In the genomic region with DNA sequence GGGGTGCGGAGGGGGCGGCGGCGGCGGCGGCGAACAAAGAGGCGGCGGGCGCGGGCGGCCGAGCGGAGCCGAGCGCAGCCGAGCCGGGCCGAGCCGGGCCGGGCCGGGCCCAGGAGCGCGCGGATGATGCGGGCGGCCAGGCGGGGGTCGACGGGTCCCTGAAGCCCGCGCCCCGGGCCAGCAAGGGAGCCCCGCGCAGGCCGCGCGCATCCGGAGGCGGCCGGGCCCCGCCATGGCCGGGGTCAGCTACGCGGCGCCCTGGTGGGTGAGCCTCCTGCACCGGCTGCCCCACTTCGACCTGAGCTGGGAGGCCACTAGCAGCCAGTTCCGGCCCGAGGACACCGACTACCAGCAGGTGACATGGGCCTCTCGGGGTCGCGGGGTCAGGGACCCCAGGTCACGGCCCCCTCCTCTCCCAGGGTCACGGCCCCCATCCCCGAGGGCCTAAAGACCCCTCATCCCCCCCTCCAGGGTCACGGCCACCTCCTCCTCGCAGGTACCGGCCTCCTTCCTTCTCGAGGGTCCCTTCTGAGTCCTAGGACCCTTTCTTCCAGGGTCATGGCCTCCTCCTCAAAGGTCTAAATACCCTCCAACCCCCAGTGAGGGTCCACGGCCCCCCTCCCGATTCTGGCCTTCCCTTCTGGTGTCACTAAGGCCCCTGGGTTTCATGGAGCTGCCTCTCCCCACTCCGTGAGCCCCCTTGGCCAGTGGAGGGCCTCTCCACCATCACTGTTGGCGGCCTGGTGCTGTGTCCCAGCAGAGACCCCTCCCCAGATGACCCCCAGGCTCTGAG, we compare ENCODE assay signal across 8 cellular contexts. TPM values are rescaled to one million over a fixed set of nuclear protein-coding genes. Genes with fewer than 3 reads are reported as not detected.
DNase-seq lines count a peak whose midpoint lies in the region; ATAC-seq and TF ChIP-seq lines count a peak whose summit lies in the region.

A gene with protein sequence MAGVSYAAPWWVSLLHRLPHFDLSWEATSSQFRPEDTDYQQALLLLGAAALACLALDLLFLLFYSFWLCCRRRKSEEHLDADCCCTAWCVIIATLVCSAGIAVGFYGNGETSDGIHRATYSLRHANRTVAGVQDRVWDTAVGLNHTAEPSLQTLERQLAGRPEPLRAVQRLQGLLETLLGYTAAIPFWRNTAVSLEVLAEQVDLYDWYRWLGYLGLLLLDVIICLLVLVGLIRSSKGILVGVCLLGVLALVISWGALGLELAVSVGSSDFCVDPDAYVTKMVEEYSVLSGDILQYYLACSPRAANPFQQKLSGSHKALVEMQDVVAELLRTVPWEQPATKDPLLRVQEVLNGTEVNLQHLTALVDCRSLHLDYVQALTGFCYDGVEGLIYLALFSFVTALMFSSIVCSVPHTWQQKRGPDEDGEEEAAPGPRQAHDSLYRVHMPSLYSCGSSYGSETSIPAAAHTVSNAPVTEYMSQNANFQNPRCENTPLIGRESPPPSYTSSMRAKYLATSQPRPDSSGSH (plus strand): TSS at position 63 of the 793 bp plus-strand sequence. CDS start 170 bp downstream, at position 233.

- H3K79me2 ChIP-seq in SK-N-SH (ENCODE audit: insufficient read depth), result peaks cover 52% of the 10 kb centered on the region

- peak within 1 kb of the TSS; percentile 85 for H3K9ac ChIP-seq in SK-N-SH

- peaks cover 0 to 14% of the 10 kb centered on the region in 2 experiments for H3K36me3 ChIP-seq in SK-N-SH (replicated peaks in 1 of 2; ENCODE audit: control insufficient read depth in 1 of 2, insufficient read depth in 2 of 2, low read length in 1 of 2)
- H3K36me3 ChIP-seq in esophagus muscularis mucosa, result no peaks in the 10 kb centered on the region
- H3K36me3 ChIP-seq in neuron (ENCODE audit: insufficient read depth, low read length), result no peaks in the 10 kb centered on the region

- no peaks in the 10 kb centered on the region for H3K9me2 ChIP-seq in SK-N-SH

- no peak for TF ChIP-seq POLR2A in esophagus muscularis mucosa (IDR thresholded peaks at IDR 0.05; ENCODE audit: low read depth)

- H3F3A ChIP-seq in SK-N-SH (replicated peaks; ENCODE audit: insufficient read depth), result peaks cover 21% of the 10 kb centered on the region

- H3K4me3 ChIP-seq in SK-N-SH (ENCODE audit: low read depth in 2 of 2, low read length in 1 of 2), result peak within 1 kb of the TSS; percentile 77 to 94
- peak within 1 kb of the TSS; percentile 82 to 96 (median 88) for H3K4me3 ChIP-seq in esophagus muscularis mucosa
- H3K4me3 ChIP-seq in neuron (ENCODE audit: low read length), result peak within 1 kb of the TSS; percentile 64

- intact Hi-C loops in T-helper 1 cell treated with Interleukin-12 subunit alpha and Interleukin-12 subunit beta and Interleukin-4 antibody, amounts not matched to agents 30 ng/mL and 1 ng/mL, for 36 hours (cut with micrococcal nuclease), result loop anchor here (1.0 to 2.0 kb wide), 15 partner anchors 20 to 1102 kb away; a partner anchor contains a TSS
- intact Hi-C loops in esophagus muscularis mucosa (cut with DNase I), result no loop called here

- WGBS in SK-N-SH (ENCODE audit: low lambda C conversion rate), result under 1% methylated on average over 24 of the region's 65 CpGs
- WGBS in esophagus muscularis mucosa, result 2% methylated on average over 6 of the region's 65 CpGs

- no peak for TF ChIP-seq RAD21 in SK-N-SH (IDR thresholded peaks at IDR 0.05; ENCODE audit: low read length)

- H3K27ac ChIP-seq in SK-N-SH (ENCODE audit: low read depth in 2 of 2, low read length in 1 of 2) (peak within 1 kb of the TSS; percentile 89 to 92), esophagus muscularis mucosa (replicated peaks in 1 of 4) (peak within 1 kb of the TSS; percentile 77 to 85 (median 82))

- peaks cover 44% of the 10 kb centered on the region for H4K20me1 ChIP-seq in SK-N-SH (ENCODE audit: insufficient read depth)

- peak within 1 kb of the TSS; percentile 98 for H3K4me2 ChIP-seq in SK-N-SH

- no peak for DNase-seq in T-helper 1 cell
- peak; percentile 66 for DNase-seq in SK-N-SH
- DNase-seq in esophagus muscularis mucosa (ENCODE audit: extremely low spot score), result no peak
- no peak for DNase-seq in SHP77 treated with DMSO at 0.1 percent for 48 hours (lab: John Stamatoyannopoulos, UW)
- no peak for DNase-seq in HEK293T (ENCODE audit: extremely low spot score)

- CTCF ChIA-PET in SK-N-SH (lab: Yijun Ruan, JAX), result interaction anchor here (0.7 to 10.4 kb wide), 10 partner anchors 11 to 181 kb away, joined by 3 to 54 read pairs (median 4); no protein-coding TSS in a partner anchor
- CTCF ChIA-PET in HEK293T (lab: Yijun Ruan, JAX), result interaction anchor here (1.1 to 1.4 kb wide), 2 partner anchors 19 to 23 kb away, joined by 3 to 4 read pairs; no protein-coding TSS in a partner anchor

- H3K27me3 ChIP-seq in SK-N-SH (ENCODE audit: insufficient read depth) (no peaks in the 10 kb centered on the region), esophagus muscularis mucosa (no peaks in the 10 kb centered on the region), neuron (ENCODE audit: insufficient read depth, low read length) (no peaks in the 10 kb centered on the region)

- POLR2A ChIA-PET in SK-N-SH (lab: Yijun Ruan, JAX) (interaction anchor here (0.6 to 1.4 kb wide), 8 partner anchors 8 to 86 kb away, joined by 3 to 8 read pairs (median 4); a partner anchor contains a TSS), HEK293T (lab: Yijun Ruan, JAX) (interaction anchor here (0.8 to 1.4 kb wide), 4 partner anchors 10 to 20 kb away, joined by 4 to 5 read pairs (median 5); no protein-coding TSS in a partner anchor)

- TF ChIP-seq CTCF in SK-N-SH (IDR thresholded peaks at IDR 0.05), result no peak
- TF ChIP-seq CTCF in esophagus muscularis mucosa (IDR thresholded peaks at IDR 0.05), result no peak

- H3K9me3 ChIP-seq in SK-N-SH, result no peaks in the 10 kb centered on the region
- H3K9me3 ChIP-seq in esophagus muscularis mucosa, result no peaks in the 10 kb centered on the region
- H3K9me3 ChIP-seq in neuron (ENCODE audit: low read length), result no peaks in the 10 kb centered on the region

- peak; percentile 35 for ATAC-seq in HG02970 (IDR thresholded peaks at IDR 0.05; ENCODE audit: low FRiP score, unreplicated experiment)

- TF ChIP-seq EP300 in SK-N-SH (IDR thresholded peaks at IDR 0.05; ENCODE audit: borderline replicate concordance in 1 of 2, low read depth in 1 of 2, low read length in 1 of 2) (no peak), esophagus muscularis mucosa (IDR thresholded peaks at IDR 0.05) (no peak)

- H2AFZ ChIP-seq in SK-N-SH (ENCODE audit: low read depth), result peak within 1 kb of the TSS; percentile 27; the same call in 1 of the 2 replicates
- H2AFZ ChIP-seq in neuron (ENCODE audit: low read depth, low read length), result no peak within 1 kb of the TSS

- H3K4me1 ChIP-seq in SK-N-SH (ENCODE audit: control insufficient read depth in 1 of 2, insufficient read depth in 2 of 2, low read depth in 1 of 2, low read length in 1 of 2) (peaks cover 11 to 65% of the 10 kb centered on the region in 2 experiments; a peak in 2 of 4 replicates), esophagus muscularis mucosa (peaks cover 48 to 77% (median 72%) of the 10 kb centered on the region in 4 donors), neuron (ENCODE audit: insufficient read depth, low read length) (peaks cover 38% of the 10 kb centered on the region)

TF ChIP-seq in SK-N-SH, 30 proteins besides CTCF, POLR2A, EP300 and RAD21:
- TF ChIP-seq FOXJ3 (CRISPR knock-in tag; IDR thresholded peaks at IDR 0.05) (peak; percentile 62; the same call in 1 of the 2 replicates), GABPA (IDR thresholded peaks at IDR 0.05; ENCODE audit: low read depth) (no peak), ELF1 (IDR thresholded peaks at IDR 0.05) (no peak), SIN3A (IDR thresholded peaks at IDR 0.05; ENCODE audit: borderline replicate concordance, low read depth, low read length) (0 out of 2 replicates have a peak, but pooled peaks have one; percentile 24), YY1 (IDR thresholded peaks at IDR 0.05; ENCODE audit: low read depth) (0 out of 2 replicates have a peak, but pooled peaks have one; percentile 27), RCOR1 (IDR thresholded peaks at IDR 0.05; ENCODE audit: low read length) (no peak)

TF ChIP-seq in HEK293T, 16 proteins besides CTCF, POLR2A, EP300 and RAD21:
- TF ChIP-seq ARNT (IDR thresholded peaks at IDR 0.05), result no peak
- no peak for TF ChIP-seq L3MBTL2 (conservative IDR thresholded peaks at IDR 0.05)
- TF ChIP-seq FOXK2 (IDR thresholded peaks at IDR 0.05), result no peak
- TF ChIP-seq FOXA1 (IDR thresholded peaks at IDR 0.05), result no peak
- TF ChIP-seq, protein P1, sequence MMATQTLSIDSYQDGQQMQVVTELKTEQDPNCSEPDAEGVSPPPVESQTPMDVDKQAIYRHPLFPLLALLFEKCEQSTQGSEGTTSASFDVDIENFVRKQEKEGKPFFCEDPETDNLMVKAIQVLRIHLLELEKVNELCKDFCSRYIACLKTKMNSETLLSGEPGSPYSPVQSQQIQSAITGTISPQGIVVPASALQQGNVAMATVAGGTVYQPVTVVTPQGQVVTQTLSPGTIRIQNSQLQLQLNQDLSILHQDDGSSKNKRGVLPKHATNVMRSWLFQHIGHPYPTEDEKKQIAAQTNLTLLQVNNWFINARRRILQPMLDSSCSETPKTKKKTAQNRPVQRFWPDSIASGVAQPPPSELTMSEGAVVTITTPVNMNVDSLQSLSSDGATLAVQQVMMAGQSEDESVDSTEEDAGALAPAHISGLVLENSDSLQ (IDR thresholded peaks at IDR 0.05), result no peak
- no peak for TF ChIP-seq SUZ12 (IDR thresholded peaks at IDR 0.05)
- TF ChIP-seq ZNF384 (IDR thresholded peaks at IDR 0.05), result no peak
- TF ChIP-seq FOXM1 (IDR thresholded peaks at IDR 0.05; ENCODE audit: borderline replicate concordance), result no peak
- TF ChIP-seq HDGF (IDR thresholded peaks at IDR 0.05; ENCODE audit: borderline replicate concordance), result no peak
- no peak for TF ChIP-seq ELF4 (IDR thresholded peaks at IDR 0.05)
- no peak for TF ChIP-seq NFRKB (IDR thresholded peaks at IDR 0.05)
- TF ChIP-seq TARDBP (IDR thresholded peaks at IDR 0.05), result no peak

RNA-seq across cellular contexts. Expression of the gene that starts here (rescaled TPM):
- total RNA-seq in T-helper 1 cell treated with Interleukin-12 subunit alpha and Interleukin-12 subunit beta and Interleukin-4 antibody, amounts not matched to agents 30 ng/mL and 1 ng/mL, for 36 hours, result 22.4 and 23.7 TPM in 2 replicates
- polyA plus RNA-seq in SK-N-SH (2012; rRNA removed), result 65.3 and 105 TPM in 2 replicates
- 44.6 and 83.8 TPM in 2 replicates for polyA plus RNA-seq in SK-N-SH (2012; cell fraction: cytosol; rRNA removed)
- polyA plus RNA-seq in SK-N-SH (2012; cell fraction: nucleus; rRNA removed), result 139 and 151 TPM in 2 replicates
- 10 to 100 TPM; 17.4 to 25.7 (median 20.2) TPM for total RNA-seq in esophagus muscularis mucosa
